ENCODE assay signal across 1 cellular context in genomic region chr3:42600958-42601675, GRCh38.
TF ChIP-seq lines count a peak whose summit lies in the region.

No MANE protein-coding gene starts in this region.

TF ChIP-seq in HepG2, 621 proteins besides CTCF, POLR2A, EP300 and RAD21 (continued from another document):
- TF ChIP-seq, protein P1, sequence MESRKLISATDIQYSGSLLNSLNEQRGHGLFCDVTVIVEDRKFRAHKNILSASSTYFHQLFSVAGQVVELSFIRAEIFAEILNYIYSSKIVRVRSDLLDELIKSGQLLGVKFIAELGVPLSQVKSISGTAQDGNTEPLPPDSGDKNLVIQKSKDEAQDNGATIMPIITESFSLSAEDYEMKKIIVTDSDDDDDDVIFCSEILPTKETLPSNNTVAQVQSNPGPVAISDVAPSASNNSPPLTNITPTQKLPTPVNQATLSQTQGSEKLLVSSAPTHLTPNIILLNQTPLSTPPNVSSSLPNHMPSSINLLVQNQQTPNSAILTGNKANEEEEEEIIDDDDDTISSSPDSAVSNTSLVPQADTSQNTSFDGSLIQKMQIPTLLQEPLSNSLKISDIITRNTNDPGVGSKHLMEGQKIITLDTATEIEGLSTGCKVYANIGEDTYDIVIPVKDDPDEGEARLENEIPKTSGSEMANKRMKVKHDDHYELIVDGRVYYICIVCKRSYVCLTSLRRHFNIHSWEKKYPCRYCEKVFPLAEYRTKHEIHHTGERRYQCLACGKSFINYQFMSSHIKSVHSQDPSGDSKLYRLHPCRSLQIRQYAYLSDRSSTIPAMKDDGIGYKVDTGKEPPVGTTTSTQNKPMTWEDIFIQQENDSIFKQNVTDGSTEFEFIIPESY (CRISPR knock-in tag; IDR thresholded peaks at IDR 0.05), result no peak
- TF ChIP-seq NKX3-1 (CRISPR knock-in tag; IDR thresholded peaks at IDR 0.05) (no peak), ZSCAN31 (CRISPR knock-in tag; IDR thresholded peaks at IDR 0.05; ENCODE audit: low read depth) (0 out of 2 replicates have a peak, but pooled peaks have one; percentile 11), ADNP (CRISPR knock-in tag; IDR thresholded peaks at IDR 0.05) (no peak), ZSCAN12 (CRISPR knock-in tag; IDR thresholded peaks at IDR 0.05) (no peak), ZNF33A (CRISPR knock-in tag; IDR thresholded peaks at IDR 0.05; ENCODE audit: borderline replicate concordance) (no peak)
- TF ChIP-seq, protein P2, sequence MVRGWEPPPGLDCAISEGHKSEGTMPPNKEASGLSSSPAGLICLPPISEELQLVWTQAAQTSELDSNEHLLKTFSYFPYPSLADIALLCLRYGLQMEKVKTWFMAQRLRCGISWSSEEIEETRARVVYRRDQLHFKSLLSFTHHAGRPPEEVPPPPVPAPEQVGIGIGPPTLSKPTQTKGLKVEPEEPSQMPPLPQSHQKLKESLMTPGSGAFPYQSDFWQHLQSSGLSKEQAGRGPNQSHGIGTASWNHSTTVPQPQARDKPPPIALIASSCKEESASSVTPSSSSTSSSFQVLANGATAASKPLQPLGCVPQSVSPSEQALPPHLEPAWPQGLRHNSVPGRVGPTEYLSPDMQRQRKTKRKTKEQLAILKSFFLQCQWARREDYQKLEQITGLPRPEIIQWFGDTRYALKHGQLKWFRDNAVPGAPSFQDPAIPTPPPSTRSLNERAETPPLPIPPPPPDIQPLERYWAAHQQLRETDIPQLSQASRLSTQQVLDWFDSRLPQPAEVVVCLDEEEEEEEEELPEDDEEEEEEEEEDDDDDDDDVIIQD (CRISPR knock-in tag; IDR thresholded peaks at IDR 0.05; ENCODE audit: low read depth), result no peak
- TF ChIP-seq, protein P3, sequence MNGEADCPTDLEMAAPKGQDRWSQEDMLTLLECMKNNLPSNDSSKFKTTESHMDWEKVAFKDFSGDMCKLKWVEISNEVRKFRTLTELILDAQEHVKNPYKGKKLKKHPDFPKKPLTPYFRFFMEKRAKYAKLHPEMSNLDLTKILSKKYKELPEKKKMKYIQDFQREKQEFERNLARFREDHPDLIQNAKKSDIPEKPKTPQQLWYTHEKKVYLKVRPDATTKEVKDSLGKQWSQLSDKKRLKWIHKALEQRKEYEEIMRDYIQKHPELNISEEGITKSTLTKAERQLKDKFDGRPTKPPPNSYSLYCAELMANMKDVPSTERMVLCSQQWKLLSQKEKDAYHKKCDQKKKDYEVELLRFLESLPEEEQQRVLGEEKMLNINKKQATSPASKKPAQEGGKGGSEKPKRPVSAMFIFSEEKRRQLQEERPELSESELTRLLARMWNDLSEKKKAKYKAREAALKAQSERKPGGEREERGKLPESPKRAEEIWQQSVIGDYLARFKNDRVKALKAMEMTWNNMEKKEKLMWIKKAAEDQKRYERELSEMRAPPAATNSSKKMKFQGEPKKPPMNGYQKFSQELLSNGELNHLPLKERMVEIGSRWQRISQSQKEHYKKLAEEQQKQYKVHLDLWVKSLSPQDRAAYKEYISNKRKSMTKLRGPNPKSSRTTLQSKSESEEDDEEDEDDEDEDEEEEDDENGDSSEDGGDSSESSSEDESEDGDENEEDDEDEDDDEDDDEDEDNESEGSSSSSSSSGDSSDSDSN (CRISPR knock-in tag; IDR thresholded peaks at IDR 0.05), result peak; percentile 37; the same call in 1 of the 2 replicates
